ENCODE assay signal across 11 cellular contexts in genomic region chr17:32981611-32982010, GRCh38. TPM values are rescaled to one million over a fixed set of nuclear protein-coding genes. Genes with fewer than 3 reads are reported as not detected.
"Had no signal": no experiment of that assay in that cellular context is flagged by ENCODE, and none has a peak within 500 bp of the region (broad histone marks: within the 10 kb centered on the region; RNA-seq: fewer than 3 reads in every experiment).

No MANE protein-coding gene starts in this region.

RNA-seq across cellular contexts. Expression of gene SPACA3, which starts 10.0 kb away (rescaled TPM):
- total RNA-seq: OCI-LY7, PC-3, PC-9, Peyer's patch, Right ventricle myocardium inferior, Right ventricle myocardium superior, RPMI7951, SJCRH30, SJSA1, T-cell had no signal
- polyA plus RNA-seq: SK-N-SH had no signal

RNA-seq across cellular contexts. Expression of gene TMEM98, which starts 53.7 kb away (rescaled TPM):
- total RNA-seq: OCI-LY7, PC-9 had no signal
